In the genomic region with DNA sequence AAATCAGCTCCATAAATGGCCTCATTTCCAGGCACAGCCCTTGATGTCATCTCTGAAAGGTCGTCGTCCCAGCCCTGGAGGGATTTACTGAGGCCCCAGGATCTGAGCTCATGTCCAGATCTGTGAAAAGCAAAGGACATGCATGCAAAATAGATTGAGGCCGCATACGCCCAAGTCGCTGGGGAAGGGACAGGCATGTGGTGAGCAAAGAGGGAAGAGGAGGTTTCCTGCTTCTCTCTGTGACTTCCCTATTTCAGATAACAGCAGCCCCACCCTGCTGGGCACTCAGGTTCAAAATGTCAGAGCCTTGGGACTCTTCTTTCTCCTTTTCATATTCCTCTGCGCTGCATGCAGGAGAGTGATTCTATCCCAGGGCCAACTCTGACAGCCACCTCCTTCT, we compare ENCODE assay signal across 8 cellular contexts.
DNase-seq lines count a peak whose midpoint lies in the region; ATAC-seq and TF ChIP-seq lines count a peak whose summit lies in the region.
"Had no signal": no experiment of that assay in that cellular context is flagged by ENCODE, and none has a peak within 500 bp of the region (broad histone marks: within the 10 kb centered on the region; RNA-seq: fewer than 3 reads in every experiment).

No MANE protein-coding gene starts in this region.

- TF ChIP-seq POLR2A in esophagus squamous epithelium (IDR thresholded peaks at IDR 0.05): no peak

- H3K36me3 ChIP-seq in OCI-LY7 (ENCODE audit: insufficient read depth, low read length) (no peaks in the 10 kb centered on the region), tibial artery (no peaks in the 10 kb centered on the region), esophagus squamous epithelium (no peaks in the 10 kb centered on the region)

- no peak overlapping the region for H3K4me2 ChIP-seq in OCI-LY7 (ENCODE audit: low read length)

- H3K9me3 ChIP-seq in OCI-LY7 (ENCODE audit: low read length) (no peaks in the 10 kb centered on the region), tibial artery (no peaks in the 10 kb centered on the region), esophagus squamous epithelium (no peaks in the 10 kb centered on the region)

- no peaks in the 10 kb centered on the region for H3K79me2 ChIP-seq in OCI-LY7 (ENCODE audit: insufficient read depth, low read depth, low read length)

- H3K4me1 ChIP-seq in OCI-LY7 (ENCODE audit: insufficient read depth, low read length, poor library complexity, severe bottlenecking) (no peaks in the 10 kb centered on the region), tibial artery (no peaks in the 10 kb centered on the region), esophagus squamous epithelium (peaks cover 0 to 6% (median 0%) of the 10 kb centered on the region in 3 donors)

- POLR2A ChIA-PET in OCI-LY7 (lab: Charles Lee): no interaction called here

- no peaks in the 10 kb centered on the region for H3K9me2 ChIP-seq in OCI-LY7 (ENCODE audit: insufficient read depth, low read length)

- no peak for TF ChIP-seq CTCF in OCI-LY7 (conservative IDR thresholded peaks at IDR 0.05; ENCODE audit: low read length)
- no peak for TF ChIP-seq CTCF in tibial artery (IDR thresholded peaks at IDR 0.05)
- TF ChIP-seq CTCF in esophagus squamous epithelium (IDR thresholded peaks at IDR 0.05): no peak

- H3K4me3 ChIP-seq in OCI-LY7 (ENCODE audit: low read depth, low read length, poor library complexity, severe bottlenecking) (no peak overlapping the region), tibial artery (no peak overlapping the region), esophagus squamous epithelium (no peak overlapping the region)

- H2AFZ ChIP-seq in OCI-LY7 (ENCODE audit: low read length): 0 out of 2 replicates have a peak overlapping the region, but pooled peaks have one; percentile 54

- H3K27me3 ChIP-seq in tibial artery (peaks cover 0 to 9% of the 10 kb centered on the region in 2 donors), esophagus squamous epithelium (peaks cover 0 to 7% (median 0%) of the 10 kb centered on the region in 4 donors)

- no peak for DNase-seq in OCI-LY7 (ENCODE audit: low spot score)
- no peak for DNase-seq in left cardiac atrium
- peak; percentile 62 to 73 for DNase-seq in tibial artery
- no peak for DNase-seq in esophagus squamous epithelium (lab: John Stamatoyannopoulos, UW)
- DNase-seq: NCI-H526 treated with DMSO at 0.1 percent for 48 hours had no signal

- no TSS peak for BruUV-seq in OCI-LY7 (replicated peaks; lab: Mats Ljungman, UMichigan)

- ATAC-seq in GM21515 (IDR thresholded peaks at IDR 0.05; ENCODE audit: unreplicated experiment): peak; percentile 86
- ATAC-seq in left cardiac atrium: peak; percentile 38 to 84
- no peak for ATAC-seq in HG03045 (IDR thresholded peaks at IDR 0.05; ENCODE audit: unreplicated experiment)
- no peak for ATAC-seq in HG03097 (IDR thresholded peaks at IDR 0.05; ENCODE audit: low FRiP score, unreplicated experiment)

- CTCF ChIA-PET in OCI-LY7 (lab: Charles Lee; ENCODE audit: unreplicated experiment): no interaction called here

- 57 to 66% methylated on average over 6 of the region's 6 CpGs for WGBS in esophagus squamous epithelium, 2 donors

- no peaks in the 10 kb centered on the region for H4K20me1 ChIP-seq in OCI-LY7 (ENCODE audit: insufficient read depth, low read length)

- intact Hi-C loops in OCI-LY7 (cut with micrococcal nuclease; ENCODE audit: unreplicated experiment): no loop called here
- intact Hi-C loops in left cardiac atrium (cut with DNase I): no loop called here
- intact Hi-C loops in tibial artery (cut with DNase I; ENCODE audit: low total_unique reads): no loop called here
- intact Hi-C loops in esophagus squamous epithelium (cut with DNase I): no loop called here

- H3K27ac ChIP-seq in OCI-LY7 (ENCODE audit: low read depth, low read length, poor library complexity, severe bottlenecking) (no peak overlapping the region), tibial artery (no peak overlapping the region), esophagus squamous epithelium (no peak overlapping the region)

Comparison
In these comparisons a context has a peak if more than half of its experiments do, and no peak if none do; other contexts are left out.
1. ATAC-seq: peak in GM21515 (single experiment) and left cardiac atrium (2 of 2); none in HG03045 (single experiment) and HG03097 (single experiment).
2. DNase-seq: peak in tibial artery (2 of 2); none in OCI-LY7 (single experiment), left cardiac atrium (single experiment) and esophagus squamous epithelium (single experiment).